24 cellular contexts compared by ENCODE assay signal in the genomic region with DNA sequence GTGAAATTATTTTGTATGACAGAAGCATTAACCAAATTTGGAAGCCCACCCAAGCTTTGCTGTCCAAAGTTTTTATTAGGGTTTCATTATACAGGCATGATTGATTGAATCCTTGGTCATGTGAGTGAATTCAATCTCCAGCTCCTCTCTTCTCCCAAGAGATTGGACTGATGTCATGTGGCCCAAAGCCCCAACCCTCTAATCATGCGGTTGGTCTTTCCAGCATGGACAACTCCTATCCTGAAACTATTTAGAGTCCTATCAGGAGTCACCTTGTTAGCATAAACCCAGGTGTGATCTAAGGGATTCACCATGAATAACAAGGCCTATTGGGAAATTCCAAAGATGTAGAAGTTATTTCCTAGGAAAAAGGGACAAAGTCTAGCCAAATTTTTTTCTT.
"Had no signal": no experiment of that assay in that cellular context is flagged by ENCODE, and none has a peak within 500 bp of the region (broad histone marks: within the 10 kb centered on the region; RNA-seq: fewer than 3 reads in every experiment).

No MANE protein-coding gene starts in this region.

- H3K27me3 ChIP-seq: brain microvascular endothelial cell, esophagus squamous epithelium had no signal

- H3K9me3 ChIP-seq: esophagus squamous epithelium had no signal

- H3K4me3 ChIP-seq: esophagus squamous epithelium had no signal

- H3K4me1 ChIP-seq: esophagus squamous epithelium had no signal

- ATAC-seq: activated CD4-positive, alpha-beta T cell treated with anti-CD3 and anti-CD28 coated beads for 36 hours; activated CD8-positive, alpha-beta memory T cell treated with anti-CD3 and anti-CD28 coated beads, Interleukin-2, amount 10 ng/mL, durations not matched to agents 7 days and 5 days; activated CD8-positive, alpha-beta T cell treated with anti-CD3 and anti-CD28 coated beads, Interleukin-2, amount 10 ng/mL, durations not matched to agents 7 days and 5 days; activated naive CD4-positive, alpha-beta T cell treated with anti-CD3 and anti-CD28 coated beads, Interleukin-2, amount 50 U/mL, for 72 hours; activated T-cell treated with anti-CD3 and anti-CD28 coated beads, Interleukin-2, amount 50 U/mL, for 72 hours had no signal

- DNase-seq: activated CD4-positive, alpha-beta memory T cell treated with anti-CD3 and anti-CD28 coated beads for 36 hours; activated CD4-positive, alpha-beta T cell treated with anti-CD3 and anti-CD28 coated beads for 36 hours; activated CD4-positive, alpha-beta T cell treated with anti-CD3 and anti-CD28 coated beads, Interleukin-2, amount 10 ng/mL, durations not matched to agents 24 days and 14 days; activated CD4-positive, CD25-positive, alpha-beta regulatory T cell; activated CD4-positive, CD25-positive, alpha-beta regulatory T cell treated with anti-CD3 and anti-CD28 coated beads, Interleukin-2, amount 50 U/mL, for 72 hours; activated CD8-positive, alpha-beta memory T cell treated with anti-CD3 and anti-CD28 coated beads, Interleukin-2, amount 10 ng/mL, durations not matched to agents 7 days and 5 days; activated CD8-positive, alpha-beta memory T cell treated with anti-CD3 and anti-CD28 coated beads, Interleukin-2, amount 50 U/mL, for 48 hours; activated CD8-positive, alpha-beta T cell treated with anti-CD3 and anti-CD28 coated beads, Interleukin-2, amount 10 ng/mL, durations not matched to agents 7 days and 5 days; activated gamma-delta T cell; activated naive CD4-positive, alpha-beta T cell; activated naive CD4-positive, alpha-beta T cell treated with anti-CD3 and anti-CD28 coated beads, Interleukin-2, amount 10 ng/mL, durations not matched to agents 7 days and 5 days; activated naive CD8-positive, alpha-beta T cell treated with anti-CD3 and anti-CD28 coated beads, Interleukin-2, amount 10 ng/mL, durations not matched to agents 7 days and 5 days; activated T-cell treated with anti-CD3 and anti-CD28 coated beads for 4 hours; activated T-cell treated with anti-CD3 and anti-CD28 coated beads, Interleukin-2, amount 50 U/mL, for 24 hours; activated T-cell treated with anti-CD3 and anti-CD28 coated beads, Interleukin-2, amount 50 U/mL, for 72 hours; brain microvascular endothelial cell; cortex of kidney; effector CD8-positive, alpha-beta T cell; esophagus squamous epithelium; foreskin fibroblast; head of caudate nucleus; T-helper 2 cell had no signal

- H3K27ac ChIP-seq: brain microvascular endothelial cell, epithelial cell of prostate, esophagus squamous epithelium had no signal
